10 cellular contexts compared by ENCODE assay signal in the genomic region with DNA sequence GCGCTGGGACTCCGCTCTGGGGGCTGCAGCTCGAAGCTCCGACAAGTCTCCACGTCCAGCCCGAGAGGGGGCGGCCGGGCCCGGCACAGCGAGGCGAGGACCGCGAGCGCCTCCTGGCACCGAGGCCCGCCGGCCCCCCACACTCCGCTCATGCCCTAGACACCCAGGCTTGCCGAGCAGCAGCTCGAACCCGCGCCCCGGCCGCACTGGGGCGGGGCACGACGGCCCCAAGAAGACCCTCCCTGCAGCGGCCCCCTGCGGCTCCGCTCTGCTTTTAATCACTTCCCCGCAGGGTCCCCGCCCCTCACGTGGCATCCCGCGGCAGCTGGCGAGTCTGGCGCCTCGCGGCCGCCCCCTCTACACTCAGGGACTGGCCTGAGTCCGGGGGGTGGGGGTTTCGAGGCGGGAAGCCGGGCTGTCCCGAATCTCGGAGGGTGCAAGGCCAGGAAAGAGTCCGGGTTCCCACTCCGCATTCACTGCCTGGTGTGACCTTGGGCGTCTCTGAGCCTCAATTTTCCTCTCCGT. TPM values are rescaled to one million over a fixed set of nuclear protein-coding genes. Genes with fewer than 3 reads are reported as not detected.
A peak's percentile ranks its signal among the peaks of the same experiment; 100 is the strongest.
DNase-seq lines count a peak whose midpoint lies in the region; ATAC-seq and TF ChIP-seq lines count a peak whose summit lies in the region.
"Had no signal": no experiment of that assay in that cellular context is flagged by ENCODE, and none has a peak within 500 bp of the region (broad histone marks: within the 10 kb centered on the region; RNA-seq: fewer than 3 reads in every experiment).

A gene with protein sequence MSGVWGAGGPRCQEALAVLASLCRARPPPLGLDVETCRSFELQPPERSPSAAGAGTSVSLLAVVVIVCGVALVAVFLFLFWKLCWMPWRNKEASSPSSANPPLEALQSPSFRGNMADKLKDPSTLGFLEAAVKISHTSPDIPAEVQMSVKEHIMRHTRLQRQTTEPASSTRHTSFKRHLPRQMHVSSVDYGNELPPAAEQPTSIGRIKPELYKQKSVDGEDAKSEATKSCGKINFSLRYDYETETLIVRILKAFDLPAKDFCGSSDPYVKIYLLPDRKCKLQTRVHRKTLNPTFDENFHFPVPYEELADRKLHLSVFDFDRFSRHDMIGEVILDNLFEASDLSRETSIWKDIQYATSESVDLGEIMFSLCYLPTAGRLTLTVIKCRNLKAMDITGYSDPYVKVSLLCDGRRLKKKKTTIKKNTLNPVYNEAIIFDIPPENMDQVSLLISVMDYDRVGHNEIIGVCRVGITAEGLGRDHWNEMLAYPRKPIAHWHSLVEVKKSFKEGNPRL (minus strand): TSS at position 249 of the 525 bp plus-strand sequence. CDS start 97 bp downstream, at position 152.

- H3K4me3 ChIP-seq in HAP-1, result peak within 1 kb of the TSS; percentile 38
- peak within 1 kb of the TSS; percentile 38 for H3K4me3 ChIP-seq in WERI-Rb-1 (ENCODE audit: low read depth, low read length)
- peak within 1 kb of the TSS; percentile 49 for H3K4me3 ChIP-seq in hepatocyte
- H3K4me3 ChIP-seq in skeletal muscle satellite cell (ENCODE audit: low read length), result peak within 1 kb of the TSS; percentile 62
- H3K4me3 ChIP-seq: PC-9 had no signal

- no peaks in the 10 kb centered on the region for H4K20me1 ChIP-seq in hepatocyte (ENCODE audit: insufficient read depth, poor library complexity, severe bottlenecking)

- H2AFZ ChIP-seq in hepatocyte, result peak within 1 kb of the TSS; percentile 45
- H2AFZ ChIP-seq: PC-9 had no signal

- peak within 1 kb of the TSS; percentile 97 for H3K4me2 ChIP-seq in hepatocyte
- peak within 1 kb of the TSS; percentile 78 for H3K4me2 ChIP-seq in skeletal muscle satellite cell (ENCODE audit: low read length)
- H3K4me2 ChIP-seq: PC-9 had no signal

- peak; percentile 26; the same call in 1 of the 2 replicates for TF ChIP-seq CTCF in WERI-Rb-1 (IDR thresholded peaks at IDR 0.05; ENCODE audit: low read depth, low read length)
- peak; percentile 13 for TF ChIP-seq CTCF in hepatocyte (IDR thresholded peaks at IDR 0.05; ENCODE audit: poor library complexity)

- H3K9me3 ChIP-seq in HAP-1 (no peaks in the 10 kb centered on the region), WERI-Rb-1 (ENCODE audit: severe bottlenecking) (no peaks in the 10 kb centered on the region), hepatocyte (ENCODE audit: low read depth) (no peaks in the 10 kb centered on the region), skeletal muscle satellite cell (replicated peaks; ENCODE audit: low read length) (no peaks in the 10 kb centered on the region)

- 3% methylated on average over 41 of the region's 50 CpGs for WGBS in hepatocyte (ENCODE audit: low lambda C conversion rate, missing lambda C conversion rate)

- no peak for ATAC-seq in HG02852 (IDR thresholded peaks at IDR 0.05; ENCODE audit: unreplicated experiment)
- no peak for ATAC-seq in GM19023 (IDR thresholded peaks at IDR 0.05; ENCODE audit: unreplicated experiment)

- DNase-seq in HAP-1 (ENCODE audit: low spot score in 2 of 2), result peak in 1 of 2 experiments; percentile 40
- peak; percentile 34 for DNase-seq in WERI-Rb-1
- DNase-seq in hepatocyte (ENCODE audit: low spot score), result peak; percentile 31
- DNase-seq in activated CD4-positive, alpha-beta T cell treated with anti-CD3 and anti-CD28 coated beads for 1 hour, result no peak
- no peak for DNase-seq in NCI-H1048 (lab: John Stamatoyannopoulos, UW)
- DNase-seq: PC-9; stimulated activated CD4-positive, alpha-beta T cell treated with anti-CD3 and anti-CD28 coated beads, Interleukin-12 subunit alpha, Interleukin-12 subunit beta, amount 100 ng/mL, for 4 hours had no signal

- no peaks in the 10 kb centered on the region for H3K36me3 ChIP-seq in HAP-1 (replicated peaks)
- no peaks in the 10 kb centered on the region for H3K36me3 ChIP-seq in WERI-Rb-1
- H3K36me3 ChIP-seq in hepatocyte (replicated peaks; ENCODE audit: insufficient read depth, low read depth), result no peaks in the 10 kb centered on the region
- no peaks in the 10 kb centered on the region for H3K36me3 ChIP-seq in skeletal muscle satellite cell (ENCODE audit: insufficient read depth, low read length)

- no peaks in the 10 kb centered on the region for H3K9me2 ChIP-seq in hepatocyte (replicated peaks; ENCODE audit: insufficient read depth)

- H3K27me3 ChIP-seq in HAP-1 (ENCODE audit: low read depth) (peaks cover 25% of the 10 kb centered on the region), WERI-Rb-1 (ENCODE audit: insufficient read depth, low read depth, severe bottlenecking) (peaks cover 76% of the 10 kb centered on the region), hepatocyte (peaks cover 88% of the 10 kb centered on the region), skeletal muscle satellite cell (ENCODE audit: control insufficient read depth, insufficient read depth, low read length) (peaks cover 91% of the 10 kb centered on the region)

- H3K4me1 ChIP-seq in HAP-1 (no peaks in the 10 kb centered on the region), hepatocyte (ENCODE audit: insufficient read depth) (peaks cover 20% of the 10 kb centered on the region), skeletal muscle satellite cell (ENCODE audit: control insufficient read depth, insufficient read depth, low read length) (peaks cover 15% of the 10 kb centered on the region)

- no peak within 1 kb of the TSS for H3K9ac ChIP-seq in skeletal muscle satellite cell (ENCODE audit: low read depth, low read length)

- H3K27ac ChIP-seq in WERI-Rb-1 (no peak within 1 kb of the TSS), hepatocyte (no peak within 1 kb of the TSS)
- H3K27ac ChIP-seq: PC-9 had no signal

- H3K79me2 ChIP-seq in hepatocyte, result no peaks in the 10 kb centered on the region

- in situ Hi-C loops in HAP-1 (cut with MboI; ENCODE audit: low sequenced_read_pairs), result no loop called here

RNA-seq across cellular contexts. Expression of the gene that starts here (rescaled TPM):
- total RNA-seq in hepatocyte, result 1.2 and 2.2 TPM in 2 replicates
- polyA plus RNA-seq in hepatocyte, result 1.3 and 2.6 TPM in 2 replicates
- total RNA-seq in skeletal muscle satellite cell (2012; rRNA removed), result under 0.01 TPM in 1 of 2 replicates, not detected in the other
- total RNA-seq: PC-9 had no signal

Comparison
In these comparisons a context has a peak if more than half of its experiments do, and no peak if none do; other contexts are left out.
1. DNase-seq: peak in WERI-Rb-1 (single experiment) and hepatocyte (single experiment); none in activated CD4-positive, alpha-beta T cell treated with anti-CD3 and anti-CD28 coated beads for 1 hour (single experiment) and NCI-H1048 (single experiment).
2. Peak in every context shown above with its lines, with median percentiles within 50 percentile points of each other: H3K4me3 ChIP-seq.